In the genomic region with DNA sequence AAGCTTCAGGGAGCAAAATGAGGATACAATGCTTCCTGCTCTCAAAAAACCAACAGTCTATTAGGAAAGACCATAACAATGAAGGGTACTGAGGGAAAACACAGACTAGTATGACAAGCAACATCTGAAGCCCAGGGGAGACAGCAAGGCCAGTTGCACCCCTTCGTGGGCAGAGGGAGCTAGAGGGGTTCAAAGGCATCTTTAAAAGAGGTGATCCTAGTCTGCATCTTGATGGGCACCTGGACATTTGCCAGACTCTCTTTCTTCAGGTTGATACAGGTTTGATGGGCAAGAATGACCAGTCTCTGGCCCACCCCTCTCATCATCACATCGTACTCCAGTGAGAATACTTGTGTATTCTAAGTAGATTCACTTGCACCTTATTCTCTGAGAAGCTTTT, we compare ENCODE assay signal across 8 cellular contexts.
DNase-seq lines count a peak whose midpoint lies in the region; ATAC-seq lines count a peak whose summit lies in the region.

No MANE protein-coding gene starts in this region.

- POLR2A ChIA-PET in activated CD4-positive, alpha-beta memory T cell treated with anti-CD3 and anti-CD28 coated beads, Interleukin-2, amount 10 ng/mL, durations not matched to agents 7 days and 5 days (lab: Charles Lee), result interaction anchor here (1.0 kb wide), 1 partner anchor 177 kb away, joined by 4 read pairs; the partner anchor contains the start of gene VAV3

- H3K36me3 Mint-ChIP-seq in activated CD4-positive, alpha-beta memory T cell treated with anti-CD3 and anti-CD28 coated beads, Interleukin-2, amount 10 ng/mL, durations not matched to agents 7 days and 5 days (ENCODE audit: low read depth), result no peaks in the 10 kb centered on the region
- H3K36me3 Mint-ChIP-seq in natural killer cell treated with Interleukin-12 subunit alpha and Interleukin-12 subunit beta and Interleukin-15 and Interleukin-18, amount 100 ng/mL, for 72 hours, result no peaks in the 10 kb centered on the region

- no peak overlapping the region for H3K4me3 Mint-ChIP-seq in activated CD4-positive, alpha-beta memory T cell treated with anti-CD3 and anti-CD28 coated beads, Interleukin-2, amount 10 ng/mL, durations not matched to agents 7 days and 5 days
- peak overlapping the region; percentile 87 for H3K4me3 Mint-ChIP-seq in natural killer cell treated with Interleukin-12 subunit alpha and Interleukin-12 subunit beta and Interleukin-15 and Interleukin-18, amount 100 ng/mL, for 72 hours

- peak overlapping the region; percentile 33 for H3K27ac Mint-ChIP-seq in activated CD4-positive, alpha-beta memory T cell treated with anti-CD3 and anti-CD28 coated beads, Interleukin-2, amount 10 ng/mL, durations not matched to agents 7 days and 5 days
- H3K27ac Mint-ChIP-seq in natural killer cell treated with Interleukin-12 subunit alpha and Interleukin-12 subunit beta and Interleukin-15 and Interleukin-18, amount 100 ng/mL, for 72 hours, result peak overlapping the region; percentile 91 to 92

- DNase-seq in NCI-H82 (lab: John Stamatoyannopoulos, UW), result peak; percentile 24
- no peak for DNase-seq in NCI-H82 treated with DMSO at 0.1 percent for 48 hours (lab: John Stamatoyannopoulos, UW; ENCODE audit: unreplicated experiment)
- DNase-seq in LHCN-M2 (ENCODE audit: low read depth), result peak; percentile 13
- DNase-seq in activated CD4-positive, alpha-beta memory T cell treated with anti-CD3 and anti-CD28 coated beads, Interleukin-2, amount 10 ng/mL, durations not matched to agents 7 days and 5 days, result peak; percentile 31
- no peak for DNase-seq in natural killer cell treated with Interleukin-12 subunit alpha and Interleukin-12 subunit beta and Interleukin-15 and Interleukin-18, amount 100 ng/mL, for 72 hours (ENCODE audit: low spot score)
- no peak for DNase-seq in NCI-H446 (lab: John Stamatoyannopoulos, UW)
- no peak for DNase-seq in 8988T

- CTCF ChIA-PET in activated CD4-positive, alpha-beta memory T cell treated with anti-CD3 and anti-CD28 coated beads, Interleukin-2, amount 10 ng/mL, durations not matched to agents 7 days and 5 days (lab: Charles Lee), result interaction anchor here (0.8 to 9.8 kb wide), 2 partner anchors 338 to 339 kb away, joined by 4 to 250 read pairs; no protein-coding TSS in a partner anchor

- ATAC-seq in natural killer cell treated with Interleukin-12 subunit alpha and Interleukin-12 subunit beta and Interleukin-15 and Interleukin-18, amount 100 ng/mL, for 72 hours, result peak in 1 of 2 donors; percentile 56
- no peak for ATAC-seq in HG02852 (IDR thresholded peaks at IDR 0.05; ENCODE audit: unreplicated experiment)

- H3K9me3 Mint-ChIP-seq in activated CD4-positive, alpha-beta memory T cell treated with anti-CD3 and anti-CD28 coated beads, Interleukin-2, amount 10 ng/mL, durations not matched to agents 7 days and 5 days, result no peaks in the 10 kb centered on the region
- H3K9me3 Mint-ChIP-seq in natural killer cell treated with Interleukin-12 subunit alpha and Interleukin-12 subunit beta and Interleukin-15 and Interleukin-18, amount 100 ng/mL, for 72 hours, result no peaks in the 10 kb centered on the region

- peaks cover 39% of the 10 kb centered on the region for H3K4me1 Mint-ChIP-seq in activated CD4-positive, alpha-beta memory T cell treated with anti-CD3 and anti-CD28 coated beads, Interleukin-2, amount 10 ng/mL, durations not matched to agents 7 days and 5 days
- H3K4me1 Mint-ChIP-seq in natural killer cell treated with Interleukin-12 subunit alpha and Interleukin-12 subunit beta and Interleukin-15 and Interleukin-18, amount 100 ng/mL, for 72 hours (ENCODE audit: low read depth in 2 of 2), result peaks cover 66 to 71% of the 10 kb centered on the region in 2 donors

- no peaks in the 10 kb centered on the region for H3K27me3 Mint-ChIP-seq in activated CD4-positive, alpha-beta memory T cell treated with anti-CD3 and anti-CD28 coated beads, Interleukin-2, amount 10 ng/mL, durations not matched to agents 7 days and 5 days
- H3K27me3 Mint-ChIP-seq in natural killer cell treated with Interleukin-12 subunit alpha and Interleukin-12 subunit beta and Interleukin-15 and Interleukin-18, amount 100 ng/mL, for 72 hours, result no peaks in the 10 kb centered on the region

Comparison
In these comparisons a context has a peak if more than half of its experiments do, and no peak if none do; other contexts are left out.
1. DNase-seq: peak in NCI-H82 (single experiment), LHCN-M2 (single experiment) and activated CD4-positive, alpha-beta memory T cell treated with anti-CD3 and anti-CD28 coated beads, Interleukin-2, amount 10 ng/mL, durations not matched to agents 7 days and 5 days (single experiment); none in NCI-H82 treated with DMSO at 0.1 percent for 48 hours (single experiment), natural killer cell treated with Interleukin-12 subunit alpha and Interleukin-12 subunit beta and Interleukin-15 and Interleukin-18, amount 100 ng/mL, for 72 hours (single experiment), NCI-H446 (0 of 2) and 8988T (single experiment).